26 cellular contexts compared by ENCODE assay signal in the genomic region with DNA sequence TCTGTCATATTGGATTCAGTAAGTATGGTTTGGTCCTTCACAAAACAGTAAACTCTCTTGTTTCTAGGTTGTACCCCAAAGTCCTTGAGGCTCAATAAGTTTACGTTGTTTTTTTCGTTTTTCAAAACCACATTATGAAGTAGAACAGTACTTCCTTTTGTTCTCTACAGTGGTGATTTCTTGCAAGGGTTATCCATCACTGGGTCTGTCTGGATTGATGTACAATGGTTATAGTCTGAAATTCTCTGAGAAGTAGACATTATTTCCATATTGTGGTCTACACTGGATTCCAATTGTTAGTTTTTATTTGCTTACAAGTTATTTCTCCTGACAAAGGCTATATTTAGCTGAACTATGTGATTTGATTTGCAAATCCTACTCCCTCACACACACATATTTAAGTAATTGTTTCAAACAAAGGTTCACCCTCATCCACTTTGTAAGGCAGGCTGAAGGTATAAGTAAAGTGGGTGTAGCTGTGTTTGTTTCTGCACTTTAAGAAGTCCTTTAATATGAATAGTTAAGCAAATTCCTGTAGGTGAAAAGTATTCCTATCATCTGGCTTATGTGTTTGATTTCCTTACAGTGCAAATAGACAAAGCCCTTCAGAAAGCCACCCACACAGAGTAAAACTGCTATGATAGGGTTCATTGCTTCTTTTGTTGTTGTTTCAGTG.
DNase-seq lines count a peak whose midpoint lies in the region; ATAC-seq, FAIRE-seq and TF ChIP-seq lines count a peak whose summit lies in the region.
"Had no signal": no experiment of that assay in that cellular context is flagged by ENCODE, and none has a peak within 500 bp of the region (broad histone marks: within the 10 kb centered on the region; RNA-seq: fewer than 3 reads in every experiment).

No MANE protein-coding gene starts in this region.

- no peak overlapping the region for H3K4me2 ChIP-seq in PC-9
- H3K4me2 ChIP-seq: SK-N-SH had no signal

- H3K4me1 ChIP-seq in HAP-1: peaks cover 26% of the 10 kb centered on the region
- peaks cover 16% of the 10 kb centered on the region for H3K4me1 ChIP-seq in PC-9 (replicated peaks; ENCODE audit: insufficient read depth)
- H3K4me1 ChIP-seq: body of pancreas had no signal

- no peaks in the 10 kb centered on the region for H3K36me3 ChIP-seq in HAP-1 (replicated peaks)
- H3K36me3 ChIP-seq in PC-9 (ENCODE audit: low read depth): no peaks in the 10 kb centered on the region
- H3K36me3 ChIP-seq: upper lobe of left lung had no signal

- no peaks in the 10 kb centered on the region for H3K9me3 ChIP-seq in HAP-1
- no peaks in the 10 kb centered on the region for H3K9me3 ChIP-seq in PC-9 (ENCODE audit: insufficient read depth, low read depth)
- H3K9me3 ChIP-seq: body of pancreas, SK-N-SH, upper lobe of left lung had no signal

- intact Hi-C loops in PC-9 (cut with micrococcal nuclease; ENCODE audit: unreplicated experiment): no loop called here

- no peaks in the 10 kb centered on the region for H3K27me3 ChIP-seq in HAP-1 (ENCODE audit: low read depth)
- H3K27me3 ChIP-seq in PC-9 (ENCODE audit: insufficient read depth, low read depth): no peaks in the 10 kb centered on the region
- H3K27me3 ChIP-seq: body of pancreas, upper lobe of left lung had no signal

- no peak overlapping the region for H3K27ac ChIP-seq in PC-9
- H3K27ac ChIP-seq: body of pancreas, RWPE1, upper lobe of left lung, VCaP had no signal

- ATAC-seq in HG03571 (IDR thresholded peaks at IDR 0.05; ENCODE audit: unreplicated experiment): no peak
- ATAC-seq: body of pancreas; sciatic nerve; stimulated activated naive B cell treated with anti-CD40 and anti-IgM and Interleukin-4, amounts not matched to agents 10 μg/mL and 1 μg/mL and 100 μg/mL, for 72 hours had no signal

- TF ChIP-seq POLR2A in GM12891 (IDR thresholded peaks at IDR 0.05; ENCODE audit: low read depth, low read length): no peak

- H3K4me3 ChIP-seq in HAP-1: no peak overlapping the region
- H3K4me3 ChIP-seq in PC-9: no peak overlapping the region
- H3K4me3 ChIP-seq: body of pancreas, upper lobe of left lung had no signal

- H3K79me2 ChIP-seq in PC-9 (ENCODE audit: low read depth): no peaks in the 10 kb centered on the region

- FAIRE-seq in urothelium cell line (lab: Jason Lieb, UNC) (no peak), GM12891 (lab: Jason Lieb, UNC) (no peak)
- FAIRE-seq: D721Med, H1, keratinocyte had no signal

- in situ Hi-C loops in HAP-1 (cut with MboI; ENCODE audit: low sequenced_read_pairs): no loop called here

- H4K20me1 ChIP-seq in PC-9 (ENCODE audit: insufficient read depth): no peaks in the 10 kb centered on the region

- H2AFZ ChIP-seq in PC-9: peak overlapping the region; percentile 19; the same call in 1 of the 2 replicates

- H3K9me2 ChIP-seq in PC-9 (ENCODE audit: insufficient read depth): no peaks in the 10 kb centered on the region
- H3K9me2 ChIP-seq: SK-N-SH had no signal

- DNase-seq in HAP-1 (ENCODE audit: low spot score in 2 of 2) (peak; percentile 37 to 94), PC-9 (no peak), fibroblast of peridontal ligament (ENCODE audit: extremely low read depth) (peak; percentile 42), urothelium cell line (ENCODE audit: low spot score) (peak; percentile 4), GM12891 (ENCODE audit: insufficient read length, low spot score) (no peak), AG20443 (ENCODE audit: low spot score) (no peak)
- DNase-seq: activated CD4-positive, alpha-beta T cell treated with anti-CD3 and anti-CD28 coated beads, Interleukin-2, amount 10 ng/mL, durations not matched to agents 24 days and 14 days; activated gamma-delta T cell; activated naive CD8-positive, alpha-beta T cell treated with anti-CD3 and anti-CD28 coated beads, Interleukin-2, amount 10 ng/mL, durations not matched to agents 7 days and 5 days; activated T-cell treated with anti-CD3 and anti-CD28 coated beads, Interleukin-2, amount 50 U/mL, for 1 hour; body of pancreas; EL; IMR-90; NCI-H1105; NCI-H187 treated with DMSO at 0.1 percent for 48 hours; SK-N-SH; stimulated activated CD4-positive, alpha-beta T cell treated with anti-CD3 and anti-CD28 coated beads, Interleukin-4, amount 100 ng/mL, for 4 hours; stimulated activated naive B cell treated with anti-CD40 and anti-IgM and Interleukin-4, amounts not matched to agents 10 μg/mL and 1 μg/mL and 100 μg/mL, for 72 hours; upper lobe of left lung had no signal

- no TSS peak for BruUV-seq in PC-9 (replicated peaks; lab: Mats Ljungman, UMichigan)

- peaks cover 9% of the 10 kb centered on the region; the same call in 1 of the 2 replicates for H3F3A ChIP-seq in PC-9 (ENCODE audit: insufficient read depth, low read depth)

- CTCF ChIA-PET in PC-9 (lab: Charles Lee): no interaction called here

- POLR2A ChIA-PET in PC-9 (lab: Charles Lee; ENCODE audit: unreplicated experiment): no interaction called here

- no peak for TF ChIP-seq CTCF in PC-9 (conservative IDR thresholded peaks at IDR 0.05)

TF ChIP-seq in GM12891, 5 proteins besides CTCF, POLR2A, EP300 and RAD21:
- TF ChIP-seq TAF1 (IDR thresholded peaks at IDR 0.05; ENCODE audit: low read depth, low read length) (no peak), POLR2AphosphoS5 (IDR thresholded peaks at IDR 0.05; ENCODE audit: low read depth, low read length) (no peak), SPI1 (IDR thresholded peaks at IDR 0.05; ENCODE audit: low read depth, low read length) (no peak), PAX5 (IDR thresholded peaks at IDR 0.05; ENCODE audit: insufficient read depth, low read length, severe bottlenecking) (no peak), POU2F2 (IDR thresholded peaks at IDR 0.05; ENCODE audit: low read depth, low read length) (no peak)

Comparison
In these comparisons a context has a peak if more than half of its experiments do, and no peak if none do; other contexts are left out.
1. DNase-seq: peak in HAP-1 (2 of 2), fibroblast of peridontal ligament (single experiment) and urothelium cell line (single experiment); none in PC-9 (0 of 2), GM12891 (single experiment) and AG20443 (single experiment).